8 cellular contexts compared by ENCODE assay signal in genomic region chr6:116218172-116218633, GRCh38. TPM values are rescaled to one million over a fixed set of nuclear protein-coding genes. Genes with fewer than 3 reads are reported as not detected.
DNase-seq lines count a peak whose midpoint lies in the region; ATAC-seq and TF ChIP-seq lines count a peak whose summit lies in the region.

No MANE protein-coding gene starts in this region.

- no peaks in the 10 kb centered on the region for H3K9me3 ChIP-seq in PC-3 (ENCODE audit: low read length)

- peak; percentile 9 for DNase-seq in GM03348 (ENCODE audit: low spot score)
- peak; percentile 60 for DNase-seq in PC-3
- peak; percentile 31 for DNase-seq in fibroblast of villous mesenchyme (ENCODE audit: low read depth)
- no peak for DNase-seq in effector memory CD8-positive, alpha-beta T cell
- DNase-seq in cerebellar nuclear complex (lab: John Stamatoyannopoulos, UW): no peak
- no peak for DNase-seq in nucleus accumbens (lab: John Stamatoyannopoulos, UW)

- H3K79me2 ChIP-seq in PC-3 (ENCODE audit: low read length): no peaks in the 10 kb centered on the region

- no peaks in the 10 kb centered on the region for H3K36me3 Mint-ChIP-seq in effector memory CD8-positive, alpha-beta T cell (ENCODE audit: insufficient read depth)

- no peak overlapping the region for H3K9ac ChIP-seq in PC-3 (ENCODE audit: low read length)

- ATAC-seq in PC-3: no peak
- ATAC-seq in HG03025 (IDR thresholded peaks at IDR 0.05; ENCODE audit: low FRiP score, unreplicated experiment): no peak
- no peak for ATAC-seq in effector memory CD8-positive, alpha-beta T cell (replicated peaks)

- no peaks in the 10 kb centered on the region for H4K20me1 ChIP-seq in PC-3 (ENCODE audit: low read length)

- POLR2A ChIA-PET in PC-3 (lab: Charles Lee; ENCODE audit: unreplicated experiment): no interaction called here

- H3K4me3 ChIP-seq in PC-3 (ENCODE audit: low read length) (no peak overlapping the region), fibroblast of villous mesenchyme (ENCODE audit: low read depth, low read length) (no peak overlapping the region)

- H3K4me3 Mint-ChIP-seq in effector memory CD8-positive, alpha-beta T cell: no peak overlapping the region

- H3K27ac ChIP-seq in 22Rv1 (no peak overlapping the region), PC-3 (ENCODE audit: low read length) (no peak overlapping the region)

- H2AFZ ChIP-seq in PC-3 (ENCODE audit: low read length): no peak overlapping the region

- H3K27me3 ChIP-seq in PC-3 (ENCODE audit: low read length): no peaks in the 10 kb centered on the region

- no peaks in the 10 kb centered on the region for H3K27me3 Mint-ChIP-seq in effector memory CD8-positive, alpha-beta T cell

- no peak overlapping the region for H3K27ac Mint-ChIP-seq in effector memory CD8-positive, alpha-beta T cell

- no TSS peak for BruUV-seq in PC-3 (replicated peaks; lab: Mats Ljungman, UMichigan)

- no peaks in the 10 kb centered on the region for H3K36me3 ChIP-seq in PC-3 (ENCODE audit: low read depth, low read length)

- CTCF ChIA-PET in PC-3 (lab: Charles Lee): interaction anchor here (1.0 kb wide), 1 partner anchor 51 kb away, joined by 4 read pairs; no protein-coding TSS in a partner anchor

- no peaks in the 10 kb centered on the region for H3F3A ChIP-seq in PC-3 (ENCODE audit: low read length, unreplicated experiment)

- peaks cover 11% of the 10 kb centered on the region for H3K4me1 ChIP-seq in PC-3 (ENCODE audit: insufficient read depth, low read length)

- no peaks in the 10 kb centered on the region for H3K9me2 ChIP-seq in PC-3 (replicated peaks; ENCODE audit: low read length)

- TF ChIP-seq CTCF in 22Rv1 (IDR thresholded peaks at IDR 0.05): peak; percentile 80
- TF ChIP-seq CTCF in PC-3 (conservative IDR thresholded peaks at IDR 0.05; ENCODE audit: low read depth, low read length): peak; percentile 59
- TF ChIP-seq CTCF in fibroblast of villous mesenchyme (IDR thresholded peaks at IDR 0.05; ENCODE audit: insufficient read depth, low read depth, low read length): no peak

- no peaks in the 10 kb centered on the region for H3K4me1 Mint-ChIP-seq in effector memory CD8-positive, alpha-beta T cell (ENCODE audit: low read depth in 2 of 2)

- intact Hi-C loops in PC-3 (cut with micrococcal nuclease): loop anchor here (1.0 to 5.0 kb wide), 2 partner anchors 59 to 103 kb away; partner anchors contain the start of gene TSPYL1

- no peak overlapping the region for H3K4me2 ChIP-seq in PC-3 (ENCODE audit: low read length)

- H3K9me3 Mint-ChIP-seq in effector memory CD8-positive, alpha-beta T cell: no peaks in the 10 kb centered on the region

RNA-seq across cellular contexts. Expression of gene TSPYL4, which starts 35.7 kb away (rescaled TPM):
- total RNA-seq in PC-3 (2014; rRNA removed) (8.0 and 10.1 TPM in 2 replicates), fibroblast of villous mesenchyme (16.4 and 18.0 TPM in 2 replicates)

Comparison
In these comparisons a context has a peak if more than half of its experiments do, and no peak if none do; other contexts are left out.
1. DNase-seq: peak in GM03348 (single experiment), PC-3 (single experiment) and fibroblast of villous mesenchyme (single experiment); none in effector memory CD8-positive, alpha-beta T cell (0 of 3), cerebellar nuclear complex (0 of 2) and nucleus accumbens (0 of 56).